23 cellular contexts compared by ENCODE assay signal in the genomic region with DNA sequence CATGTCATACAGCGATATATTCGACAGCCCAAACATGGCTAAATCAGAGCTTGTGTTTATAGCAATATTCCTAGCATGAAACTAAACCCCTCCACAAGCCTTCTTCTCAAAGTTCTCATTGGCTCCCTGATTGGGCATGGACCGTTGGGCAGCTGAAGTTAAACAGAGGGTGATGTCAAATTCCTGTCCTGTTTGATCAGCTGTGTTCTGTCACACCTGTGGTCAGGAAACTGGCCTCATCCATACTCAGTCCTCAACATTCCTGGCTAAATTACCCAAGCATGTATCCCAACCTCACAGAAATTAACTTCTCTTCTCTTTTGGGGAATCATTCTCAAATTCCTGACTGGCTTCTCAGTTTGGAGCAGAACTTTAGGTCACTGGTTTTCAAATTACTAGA.
"Had no signal": no experiment of that assay in that cellular context is flagged by ENCODE, and none has a peak within 500 bp of the region (broad histone marks: within the 10 kb centered on the region; RNA-seq: fewer than 3 reads in every experiment).

No MANE protein-coding gene starts in this region.

- H3K9me3 ChIP-seq: esophagus squamous epithelium, mucosa of descending colon, ovary, psoas muscle, right lobe of liver, suprapubic skin, vagina had no signal

- H3K4me1 Mint-ChIP-seq: activated naive CD4-positive, alpha-beta T cell treated with anti-CD3 and anti-CD28 coated beads, Interleukin-2, amount 50 U/mL, for 24 hours; naive thymus-derived CD4-positive, alpha-beta T cell; stimulated activated naive CD8-positive, alpha-beta T cell treated with anti-CD3 and anti-CD28 coated beads, Interleukin-15, amount 100 ng/mL, for 72 hours had no signal

- H3K36me3 ChIP-seq: esophagus squamous epithelium, left lung, ovary, right lobe of liver, suprapubic skin, transverse colon, vagina had no signal

- H3K27me3 ChIP-seq: left lung, ovary, right lobe of liver, suprapubic skin, transverse colon, vagina had no signal

- H3K27ac Mint-ChIP-seq: activated naive CD4-positive, alpha-beta T cell treated with anti-CD3 and anti-CD28 coated beads, Interleukin-2, amount 50 U/mL, for 24 hours; activated T-cell treated with anti-CD3 and anti-CD28 coated beads, Interleukin-2, amount 50 U/mL, for 72 hours; dendritic cell treated with granulocyte-macrophage colony-stimulating factor and Interleukin-4, amounts not matched to agents 40 ng/mL and 50 ng/mL, for 4 days; naive thymus-derived CD4-positive, alpha-beta T cell; stimulated activated naive CD8-positive, alpha-beta T cell treated with anti-CD3 and anti-CD28 coated beads, Interleukin-15, amount 100 ng/mL, for 72 hours had no signal

- H3K4me3 Mint-ChIP-seq: activated naive CD4-positive, alpha-beta T cell treated with anti-CD3 and anti-CD28 coated beads, Interleukin-2, amount 50 U/mL, for 24 hours; activated T-cell treated with anti-CD3 and anti-CD28 coated beads, Interleukin-2, amount 50 U/mL, for 72 hours; dendritic cell treated with granulocyte-macrophage colony-stimulating factor and Interleukin-4, amounts not matched to agents 40 ng/mL and 50 ng/mL, for 4 days; naive thymus-derived CD4-positive, alpha-beta T cell; stimulated activated naive CD8-positive, alpha-beta T cell treated with anti-CD3 and anti-CD28 coated beads, Interleukin-15, amount 100 ng/mL, for 72 hours had no signal

- H3K9me3 Mint-ChIP-seq: dendritic cell treated with granulocyte-macrophage colony-stimulating factor and Interleukin-4, amounts not matched to agents 40 ng/mL and 50 ng/mL, for 4 days had no signal

- DNase-seq: activated effector memory CD4-positive, alpha-beta T cell treated with anti-CD3 and anti-CD28 coated beads, Interleukin-2, amount 50 U/mL, for 16 hours; activated T-cell treated with anti-CD3 and anti-CD28 coated beads, Interleukin-2, amount 50 U/mL, for 72 hours; effector memory CD4-positive, alpha-beta T cell; esophagus squamous epithelium; left lung; mammary epithelial cell; mucosa of descending colon; naive thymus-derived CD4-positive, alpha-beta T cell; ovary; psoas muscle; right lobe of liver; small intestine; stimulated activated CD4-positive, alpha-beta T cell treated with anti-CD3 and anti-CD28 coated beads, Interleukin-15, amount 100 ng/mL, for 24 hours; stimulated activated CD4-positive, alpha-beta T cell treated with anti-CD3 and anti-CD28 coated beads, Interleukin-2, amount 100 ng/mL, for 48 hours; stimulated activated naive CD8-positive, alpha-beta T cell treated with anti-CD3 and anti-CD28 coated beads, Interleukin-15, amount 100 ng/mL, for 72 hours; T1000; transverse colon had no signal

- H3K4me1 ChIP-seq: left lung, psoas muscle, right lobe of liver, suprapubic skin, transverse colon, vagina had no signal

- FAIRE-seq: endothelial cell of umbilical vein, small intestine had no signal

- H3K36me3 Mint-ChIP-seq: activated naive CD4-positive, alpha-beta T cell treated with anti-CD3 and anti-CD28 coated beads, Interleukin-2, amount 50 U/mL, for 24 hours; naive thymus-derived CD4-positive, alpha-beta T cell had no signal

- ATAC-seq: activated CD4-positive, CD25-positive, alpha-beta regulatory T cell treated with anti-CD3 and anti-CD28 coated beads, Interleukin-2, amount 50 U/mL, for 24 hours; activated T-cell treated with anti-CD3 and anti-CD28 coated beads, Interleukin-2, amount 50 U/mL, for 72 hours; left lung; mucosa of descending colon; naive thymus-derived CD4-positive, alpha-beta T cell; psoas muscle; right lobe of liver; stimulated activated naive CD8-positive, alpha-beta T cell treated with anti-CD3 and anti-CD28 coated beads, Interleukin-15, amount 100 ng/mL, for 72 hours had no signal

- H3K27ac ChIP-seq: esophagus squamous epithelium, left lung, ovary, psoas muscle, right lobe of liver, suprapubic skin, transverse colon, vagina had no signal

- H3K27me3 Mint-ChIP-seq: dendritic cell treated with granulocyte-macrophage colony-stimulating factor and Interleukin-4, amounts not matched to agents 40 ng/mL and 50 ng/mL, for 4 days; stimulated activated naive CD8-positive, alpha-beta T cell treated with anti-CD3 and anti-CD28 coated beads, Interleukin-15, amount 100 ng/mL, for 72 hours had no signal

- H3K4me3 ChIP-seq: esophagus squamous epithelium, left lung, mucosa of descending colon, ovary, psoas muscle, right lobe of liver, suprapubic skin, transverse colon, vagina had no signal
